In genomic region chr17:628507-628941, GRCh38 we compare ENCODE assay signal across 18 cellular contexts.
DNase-seq lines count a peak whose midpoint lies in the region; TF ChIP-seq lines count a peak whose summit lies in the region.
"Had no signal": no experiment of that assay in that cellular context is flagged by ENCODE, and none has a peak within 500 bp of the region (broad histone marks: within the 10 kb centered on the region; RNA-seq: fewer than 3 reads in every experiment).

No MANE protein-coding gene starts in this region.

- no peak overlapping the region for H3K4me3 Mint-ChIP-seq in nephron progenitor cell
- H3K4me3 Mint-ChIP-seq: activated T-cell treated with anti-CD3 and anti-CD28 coated beads, Interleukin-2, amount 50 U/mL, for 4 hours had no signal

- peaks cover 71% of the 10 kb centered on the region for H3K36me3 Mint-ChIP-seq in nephron progenitor cell (ENCODE audit: low read depth)

- H3K27ac Mint-ChIP-seq in nephron progenitor cell: peak overlapping the region; percentile 41

- H3K27me3 Mint-ChIP-seq in nephron progenitor cell (ENCODE audit: low read depth, poor library complexity): no peaks in the 10 kb centered on the region

- no peak for TF ChIP-seq CTCF in nephron progenitor cell (IDR thresholded peaks at IDR 0.05)

- DNase-seq in EH (ENCODE audit: low read depth) (peak; percentile 30), NOMO-1 treated with DMSO at 0.1 percent for 48 hours (lab: John Stamatoyannopoulos, UW; ENCODE audit: unreplicated experiment) (peak; percentile 68), fibroblast of gingiva (ENCODE audit: low read depth) (peak; percentile 21), nephron progenitor cell (no peak), DMS53 treated with DMSO at 0.1 percent for 48 hours (lab: John Stamatoyannopoulos, UW; ENCODE audit: unreplicated experiment) (no peak), epidermal melanocyte (ENCODE audit: insufficient read length, low spot score) (no peak)
- DNase-seq in stimulated activated CD4-positive, alpha-beta T cell treated with anti-CD3 and anti-CD28 coated beads, Interleukin-4, amount 100 ng/mL, for 24 hours: no peak
- no peak for DNase-seq in activated effector memory CD4-positive, alpha-beta T cell treated with Interleukin-2 at 50 U/mL for 16 hours
- DNase-seq: activated CD4-positive, alpha-beta T cell treated with anti-CD3 and anti-CD28 coated beads for 4 hours; activated T-cell treated with anti-CD3 and anti-CD28 coated beads, Interleukin-2, amount 50 U/mL, for 4 hours; adrenal gland; AML-193; Calu3; KG1; NCI-H1436; NCI-H226; retina; substantia nigra had no signal

- peaks cover 15% of the 10 kb centered on the region for H3K4me1 Mint-ChIP-seq in nephron progenitor cell

- H3K9me3 Mint-ChIP-seq in nephron progenitor cell: no peaks in the 10 kb centered on the region
- H3K9me3 Mint-ChIP-seq: activated T-cell treated with anti-CD3 and anti-CD28 coated beads, Interleukin-2, amount 50 U/mL, for 4 hours had no signal

Comparison
In these comparisons a context has a peak if more than half of its experiments do, and no peak if none do; other contexts are left out.
1. DNase-seq: peak in EH (single experiment), NOMO-1 treated with DMSO at 0.1 percent for 48 hours (single experiment) and fibroblast of gingiva (single experiment); none in nephron progenitor cell (single experiment), DMS53 treated with DMSO at 0.1 percent for 48 hours (single experiment), epidermal melanocyte (single experiment), stimulated activated CD4-positive, alpha-beta T cell treated with anti-CD3 and anti-CD28 coated beads, Interleukin-4, amount 100 ng/mL, for 24 hours (single experiment) and activated effector memory CD4-positive, alpha-beta T cell treated with Interleukin-2 at 50 U/mL for 16 hours (single experiment).